Comparison of ENCODE assay signal across 25 cellular contexts in the genomic region with DNA sequence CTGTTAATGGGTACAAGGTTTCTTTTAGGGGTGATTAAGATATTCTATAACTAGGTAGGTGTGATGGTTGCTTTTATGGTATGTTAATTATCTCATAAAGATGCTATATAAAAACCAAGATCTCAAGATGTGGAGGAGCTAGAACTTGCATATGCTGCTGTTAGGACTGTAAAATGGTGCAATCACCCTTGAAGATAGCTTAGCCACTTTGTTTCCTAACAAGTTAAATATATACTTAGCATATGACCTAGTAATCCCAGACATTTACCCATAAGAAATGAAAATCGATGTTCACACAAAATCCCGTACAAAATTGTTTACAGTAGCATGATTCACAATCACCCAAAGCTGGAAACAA.
"Had no signal": no experiment of that assay in that cellular context is flagged by ENCODE, and none has a peak within 500 bp of the region (broad histone marks: within the 10 kb centered on the region; RNA-seq: fewer than 3 reads in every experiment).

No MANE protein-coding gene starts in this region.

- H3K27ac ChIP-seq: colonic mucosa, epithelial cell of prostate, esophagus squamous epithelium, gastrocnemius medialis, heart left ventricle, hepatocyte, left lung had no signal

- DNase-seq: colonic mucosa; cortex of kidney; effector CD8-positive, alpha-beta T cell; effector memory CD8-positive, alpha-beta T cell; endodermal cell; erythroblast; esophagus squamous epithelium; foreskin fibroblast; foreskin melanocyte; gastrocnemius medialis; heart left ventricle; hypothalamus; immature natural killer cell; islet precursor cell; kidney; kidney glomerular epithelial cell; left lung; left ventricle myocardium superior; mesenchymal stem cell had no signal

- ATAC-seq: effector memory CD8-positive, alpha-beta T cell; esophagus mucosa; gastrocnemius medialis; left lung; lower lobe of right lung had no signal

- H3K4me3 ChIP-seq: colonic mucosa, esophagus squamous epithelium, gastrocnemius medialis, heart left ventricle, hepatocyte, left lung, lower lobe of right lung had no signal

- H3K27me3 ChIP-seq: colonic mucosa, esophagus squamous epithelium, gastrocnemius medialis, heart left ventricle, hepatocyte, left lung had no signal

- H3K9me3 Mint-ChIP-seq: dendritic cell treated with granulocyte-macrophage colony-stimulating factor and Interleukin-4, amounts not matched to agents 40 ng/mL and 50 ng/mL, for 4 days; effector memory CD8-positive, alpha-beta T cell; endodermal cell; immature natural killer cell; mesothelial cell of epicardium had no signal

- H3K4me1 Mint-ChIP-seq: endodermal cell, mesothelial cell of epicardium had no signal

- H3K9me3 ChIP-seq: colonic mucosa, esophagus squamous epithelium, gastrocnemius medialis, heart left ventricle, left lung, lower lobe of right lung had no signal

- H3K27ac Mint-ChIP-seq: dendritic cell treated with granulocyte-macrophage colony-stimulating factor and Interleukin-4, amounts not matched to agents 40 ng/mL and 50 ng/mL, for 4 days; endodermal cell; immature natural killer cell; mesothelial cell of epicardium had no signal

- H3K4me1 ChIP-seq: colonic mucosa, gastrocnemius medialis had no signal

- H3K4me3 Mint-ChIP-seq: dendritic cell treated with granulocyte-macrophage colony-stimulating factor and Interleukin-4, amounts not matched to agents 40 ng/mL and 50 ng/mL, for 4 days; endodermal cell; immature natural killer cell; mesothelial cell of epicardium had no signal

- H3K27me3 Mint-ChIP-seq: dendritic cell treated with granulocyte-macrophage colony-stimulating factor and Interleukin-4, amounts not matched to agents 40 ng/mL and 50 ng/mL, for 4 days; effector memory CD8-positive, alpha-beta T cell had no signal
